In genomic region chr7:149414745-149415390, GRCh38 we compare ENCODE assay signal across 8 cellular contexts. TPM values are rescaled to one million over a fixed set of nuclear protein-coding genes. Genes with fewer than 3 reads are reported as not detected.
A peak's percentile ranks its signal among the peaks of the same experiment; 100 is the strongest.
DNase-seq lines count a peak whose midpoint lies in the region; ATAC-seq, FAIRE-seq and TF ChIP-seq lines count a peak whose summit lies in the region.
"Had no signal": no experiment of that assay in that cellular context is flagged by ENCODE, and none has a peak within 500 bp of the region (broad histone marks: within the 10 kb centered on the region; RNA-seq: fewer than 3 reads in every experiment).

No MANE protein-coding gene starts in this region.

- TF ChIP-seq CTCF in bronchial epithelial cell (IDR thresholded peaks at IDR 0.05; ENCODE audit: insufficient read depth, low read length, severe bottlenecking): no peak

- peak; percentile 24 for DNase-seq in SK-N-DZ (ENCODE audit: low spot score)
- peak; percentile 64 for DNase-seq in bronchial epithelial cell (ENCODE audit: low read depth)
- peak; percentile 70 for DNase-seq in inferior parietal cortex (ENCODE audit: extremely low spot score)
- DNase-seq in stimulated activated CD4-positive, alpha-beta T cell treated with anti-CD3 and anti-CD28 coated beads, Interleukin-12 subunit alpha, Interleukin-12 subunit beta, amount 100 ng/mL, for 48 hours (ENCODE audit: low read depth in 2 of 3, low spot score in 1 of 3): peak; percentile 24 to 62 (median 30)
- no peak for DNase-seq in SW480 (ENCODE audit: low spot score)

- FAIRE-seq in bronchial epithelial cell (lab: Jason Lieb, UNC): no peak

- no peaks in the 10 kb centered on the region for H3K36me3 ChIP-seq in bronchial epithelial cell (ENCODE audit: control insufficient read depth, insufficient read depth, low read length)
- H3K36me3 ChIP-seq: SJSA1 had no signal

- no peak for ATAC-seq in GM18867 (IDR thresholded peaks at IDR 0.05; ENCODE audit: unreplicated experiment)
- ATAC-seq in GM19324 (IDR thresholded peaks at IDR 0.05; ENCODE audit: low FRiP score, unreplicated experiment): no peak

- H3K4me3 ChIP-seq in bronchial epithelial cell (ENCODE audit: low read depth, low read length): no peak overlapping the region
- H3K4me3 ChIP-seq: SJSA1 had no signal

- no peaks in the 10 kb centered on the region for H3K27me3 ChIP-seq in bronchial epithelial cell (ENCODE audit: control insufficient read depth, insufficient read depth, low read length)
- H3K27me3 ChIP-seq: SJSA1 had no signal

RNA-seq across cellular contexts. Expression of gene ZNF777, which starts 46.0 kb away (rescaled TPM):
- 8.8 and 10.8 TPM in 2 replicates for polyA plus RNA-seq in SK-N-DZ (2014; cell fraction: cytosol; rRNA removed)
- polyA plus RNA-seq in SK-N-DZ (2014; cell fraction: nucleus; rRNA removed): 4.9 and 5.1 TPM in 2 replicates
- total RNA-seq in bronchial epithelial cell: 5.8 and 6.6 TPM in 2 replicates
